Comparison of ENCODE assay signal across 1 cellular context in the genomic region with DNA sequence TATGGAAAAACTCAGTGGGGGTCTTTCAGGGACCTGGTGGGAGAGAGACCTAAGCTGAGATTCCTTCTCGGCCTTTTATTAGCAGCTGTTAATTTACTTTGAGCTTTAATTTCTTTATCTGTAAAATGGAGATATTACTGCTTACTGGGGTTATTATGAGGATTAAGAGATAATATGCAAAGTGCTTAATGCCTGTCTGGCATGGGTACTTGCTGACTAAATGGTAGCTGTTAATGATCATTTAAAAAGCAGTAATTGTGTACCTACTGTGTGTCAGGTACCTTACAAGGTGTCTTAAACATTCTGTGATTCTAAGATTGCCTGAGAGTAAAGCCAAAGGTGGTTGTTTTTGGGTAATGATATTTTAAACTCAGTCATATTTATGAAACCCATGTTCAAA.
TF ChIP-seq lines count a peak whose summit lies in the region.

No MANE protein-coding gene starts in this region.

TF ChIP-seq in H1, 55 proteins besides CTCF, POLR2A, EP300 and RAD21:
- TF ChIP-seq SIRT6 (IDR thresholded peaks at IDR 0.05; ENCODE audit: low read length) (no peak), HDAC6 (IDR thresholded peaks at IDR 0.05; ENCODE audit: low read depth, low read length) (no peak), JUN (IDR thresholded peaks at IDR 0.05; ENCODE audit: low read depth, low read length) (no peak), CEBPB (IDR thresholded peaks at IDR 0.05; ENCODE audit: low read depth, low read length) (no peak), TBP (IDR thresholded peaks at IDR 0.05; ENCODE audit: low read depth, low read length) (no peak), SP1 (IDR thresholded peaks at IDR 0.05; ENCODE audit: low read depth, low read length) (no peak), RBBP5 (IDR thresholded peaks at IDR 0.05; ENCODE audit: borderline replicate concordance, low read depth, low read length) (no peak), TAF7 (optimal IDR thresholded peaks at IDR 0.05; ENCODE audit: borderline replicate concordance, low read depth, low read length) (no peak), SUZ12 (IDR thresholded peaks at IDR 0.05; ENCODE audit: low read length) (no peak)
TF ChIP-seq in H1: peak in this region for 0.
